Comparison of ENCODE assay signal across 11 cellular contexts in the genomic region with DNA sequence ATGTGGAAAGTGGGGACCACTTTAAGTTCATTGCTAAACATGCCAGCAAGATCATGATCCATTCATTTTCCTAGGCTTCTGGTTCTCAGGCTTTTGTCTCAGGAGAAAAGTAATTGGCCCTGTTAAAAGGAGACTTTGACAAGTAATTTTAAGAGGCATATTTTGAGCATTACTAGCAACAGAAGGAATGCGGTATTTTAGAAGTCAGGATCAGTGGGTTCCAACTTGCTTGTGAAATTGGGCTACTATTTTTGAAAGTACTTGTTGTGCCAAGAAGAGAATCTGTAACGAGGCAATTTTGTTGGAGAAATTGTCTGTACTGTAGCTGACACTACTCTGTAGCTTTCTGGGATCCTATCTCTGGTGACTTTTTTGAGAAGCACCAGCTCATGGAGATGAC. TPM values are rescaled to one million over a fixed set of nuclear protein-coding genes. Genes with fewer than 3 reads are reported as not detected.
DNase-seq lines count a peak whose midpoint lies in the region; ATAC-seq and TF ChIP-seq lines count a peak whose summit lies in the region.
"Had no signal": no experiment of that assay in that cellular context is flagged by ENCODE, and none has a peak within 500 bp of the region (broad histone marks: within the 10 kb centered on the region; RNA-seq: fewer than 3 reads in every experiment).

No MANE protein-coding gene starts in this region.

- no peak for TF ChIP-seq CTCF in choroid plexus epithelial cell (conservative IDR thresholded peaks at IDR 0.05; ENCODE audit: low read depth, low read length)
- no peak for TF ChIP-seq CTCF in thyroid gland (IDR thresholded peaks at IDR 0.05)

- CTCF ChIA-PET in naive thymus-derived CD4-positive, alpha-beta T cell (lab: Charles Lee): interaction anchor here (0.7 kb wide), 1 partner anchor 615 kb away, joined by 3 read pairs; no protein-coding TSS in a partner anchor

- no peaks in the 10 kb centered on the region for H3K9me3 Mint-ChIP-seq in naive thymus-derived CD4-positive, alpha-beta T cell

- WGBS in thyroid gland, 2 donors: 25 to 34% methylated on average over 2 of the region's 2 CpGs

- no peaks in the 10 kb centered on the region for H3K27me3 Mint-ChIP-seq in naive thymus-derived CD4-positive, alpha-beta T cell

- no peak for ATAC-seq in naive thymus-derived CD4-positive, alpha-beta T cell

- peak overlapping the region; percentile 7 to 60 (median 28) for H3K27ac ChIP-seq in thyroid gland
- no peak overlapping the region for H3K27ac ChIP-seq in naive thymus-derived CD4-positive, alpha-beta T cell (ENCODE audit: low read depth, low read length)

- H3K9me3 ChIP-seq in thyroid gland: no peaks in the 10 kb centered on the region
- H3K9me3 ChIP-seq in naive thymus-derived CD4-positive, alpha-beta T cell (ENCODE audit: control insufficient read depth in 2 of 3, low read length in 3 of 3): no peaks in the 10 kb centered on the region

- no peaks in the 10 kb centered on the region for H3K27me3 ChIP-seq in thyroid gland
- no peaks in the 10 kb centered on the region for H3K27me3 ChIP-seq in naive thymus-derived CD4-positive, alpha-beta T cell (ENCODE audit: control insufficient read depth in 2 of 2, insufficient read depth in 2 of 2, low read length in 2 of 2)

- intact Hi-C loops in thyroid gland (cut with DNase I): no loop called here
- intact Hi-C loops in naive thymus-derived CD4-positive, alpha-beta T cell (cut with micrococcal nuclease): no loop called here

- no peak overlapping the region for H3K4me3 Mint-ChIP-seq in naive thymus-derived CD4-positive, alpha-beta T cell

- DNase-seq in HS-5 (ENCODE audit: low read depth) (peak; percentile 72), choroid plexus epithelial cell (ENCODE audit: low read depth) (peak; percentile 94), kidney tubule cell (ENCODE audit: low spot score) (peak; percentile 31), thyroid gland (no peak), Kasumi-1 (lab: John Stamatoyannopoulos, UW) (no peak), NCI-H1930 (lab: John Stamatoyannopoulos, UW) (no peak), T-helper 9 cell (no peak)
- no peak for DNase-seq in naive thymus-derived CD4-positive, alpha-beta T cell
- DNase-seq: activated effector memory CD4-positive, alpha-beta T cell treated with anti-CD3 and anti-CD28 coated beads, Interleukin-2, amount 50 U/mL, for 16 hours; GDM1; NCI-H187 had no signal

- peaks cover 23 to 79% (median 70%) of the 10 kb centered on the region in 7 donors for H3K4me1 Mint-ChIP-seq in naive thymus-derived CD4-positive, alpha-beta T cell

- POLR2A ChIA-PET in naive thymus-derived CD4-positive, alpha-beta T cell (lab: Charles Lee): no interaction called here

- TF ChIP-seq POLR2A in thyroid gland (IDR thresholded peaks at IDR 0.05): no peak

- no peaks in the 10 kb centered on the region for H3K36me3 ChIP-seq in thyroid gland
- H3K36me3 ChIP-seq in naive thymus-derived CD4-positive, alpha-beta T cell (ENCODE audit: control insufficient read depth in 2 of 3, insufficient read depth in 3 of 3, low read length in 3 of 3): no peaks in the 10 kb centered on the region

- peaks cover 0 to 28% (median 16%) of the 10 kb centered on the region in 5 donors for H3K36me3 Mint-ChIP-seq in naive thymus-derived CD4-positive, alpha-beta T cell

- H3K4me1 ChIP-seq in thyroid gland: peaks cover 10 to 22% of the 10 kb centered on the region in 2 donors
- peaks cover 0 to 4% of the 10 kb centered on the region in 2 donors for H3K4me1 ChIP-seq in naive thymus-derived CD4-positive, alpha-beta T cell (ENCODE audit: control insufficient read depth in 2 of 2, insufficient read depth in 2 of 2, low read length in 2 of 2)

- H3K4me3 ChIP-seq in choroid plexus epithelial cell (ENCODE audit: low read depth, low read length) (no peak overlapping the region), thyroid gland (replicated peaks in 1 of 3) (no peak overlapping the region)
- H3K4me3 ChIP-seq in naive thymus-derived CD4-positive, alpha-beta T cell (ENCODE audit: low read length): no peak overlapping the region

- peak overlapping the region in 1 of 9 donors; percentile 41 for H3K27ac Mint-ChIP-seq in naive thymus-derived CD4-positive, alpha-beta T cell

RNA-seq across cellular contexts. Expression of a gene that starts 59.4 kb away (rescaled TPM):
- 10 to 100 TPM; 35.7 to 60.6 (median 39.2) TPM for total RNA-seq in thyroid gland
- total RNA-seq in naive thymus-derived CD4-positive, alpha-beta T cell: 10 to 100 TPM; 17.3 to 28.4 (median 20.9) TPM
- polyA plus RNA-seq in naive thymus-derived CD4-positive, alpha-beta T cell: 10 to 100 TPM in 1 of 2 donors, 1 to 10 TPM in 1; 9.1 to 15.4 TPM

Comparison
In these comparisons a context has a peak if more than half of its experiments do, and no peak if none do; other contexts are left out.
1. DNase-seq: peak in HS-5 (single experiment), choroid plexus epithelial cell (single experiment) and kidney tubule cell (single experiment); none in thyroid gland (0 of 2), Kasumi-1 (0 of 2), naive thymus-derived CD4-positive, alpha-beta T cell (0 of 9), NCI-H1930 (0 of 2) and T-helper 9 cell (single experiment).